ENCODE assay signal across 8 cellular contexts in the genomic region with DNA sequence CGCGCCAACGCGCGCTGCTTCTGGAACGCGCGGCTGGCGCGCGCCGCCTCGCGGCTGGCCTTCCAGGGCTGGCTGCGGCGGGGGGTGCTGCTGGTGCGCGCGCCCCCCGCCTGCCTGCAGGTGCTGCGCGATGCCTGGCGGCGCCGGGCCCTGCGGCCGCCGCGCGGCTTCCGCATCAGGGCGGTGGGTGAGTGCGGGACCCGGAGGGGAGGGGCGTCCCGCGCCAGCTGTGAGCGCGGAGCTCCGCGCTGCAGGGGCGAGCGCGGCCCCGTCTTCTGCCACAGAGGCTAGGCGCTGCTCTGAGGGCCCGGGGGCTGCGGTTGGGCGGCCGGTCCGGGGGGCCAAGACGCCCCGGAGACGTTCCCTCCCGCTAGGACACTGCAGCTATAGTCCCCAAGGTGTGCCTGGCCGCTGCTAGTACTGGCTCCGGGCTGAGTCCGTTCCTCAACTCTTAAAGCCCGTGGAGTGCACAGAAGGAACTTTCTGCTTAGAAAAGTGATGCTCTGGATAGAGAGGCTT. TPM values are rescaled to one million over a fixed set of nuclear protein-coding genes. Genes with fewer than 3 reads are reported as not detected.
A peak's percentile ranks its signal among the peaks of the same experiment; 100 is the strongest.
DNase-seq lines count a peak whose midpoint lies in the region; ATAC-seq and TF ChIP-seq lines count a peak whose summit lies in the region.
"Not testable (repeated sequence)": the region's sequence is repeated elsewhere in the genome, so short reads cannot be mapped to it uniquely, and the experiment has no call there.

No MANE protein-coding gene starts in this region.

- peak overlapping the region in 1 of 7 donors; percentile 12 for H3K27ac Mint-ChIP-seq in CD4-positive, alpha-beta memory T cell
- not testable (repeated sequence) for H3K27ac Mint-ChIP-seq in activated naive CD4-positive, alpha-beta T cell treated with anti-CD3 and anti-CD28 coated beads, Interleukin-2, amount 50 U/mL, for 72 hours; stimulated activated effector memory CD8-positive, alpha-beta T cell treated with anti-CD3 and anti-CD28 coated beads, Interleukin-12 subunit alpha, Interleukin-12 subunit beta, amount 100 ng/mL, for 72 hours

- not testable (repeated sequence) for H3K36me3 Mint-ChIP-seq in CD4-positive, alpha-beta memory T cell; activated naive CD4-positive, alpha-beta T cell treated with anti-CD3 and anti-CD28 coated beads, Interleukin-2, amount 50 U/mL, for 72 hours; stimulated activated effector memory CD8-positive, alpha-beta T cell treated with anti-CD3 and anti-CD28 coated beads, Interleukin-12 subunit alpha, Interleukin-12 subunit beta, amount 100 ng/mL, for 72 hours

- not testable (repeated sequence) for H3K9me3 Mint-ChIP-seq in CD4-positive, alpha-beta memory T cell; activated naive CD4-positive, alpha-beta T cell treated with anti-CD3 and anti-CD28 coated beads, Interleukin-2, amount 50 U/mL, for 72 hours; stimulated activated effector memory CD8-positive, alpha-beta T cell treated with anti-CD3 and anti-CD28 coated beads, Interleukin-12 subunit alpha, Interleukin-12 subunit beta, amount 100 ng/mL, for 72 hours

- not testable (repeated sequence) for H2AFZ ChIP-seq in SK-N-SH (ENCODE audit: low read depth)

- not testable (repeated sequence) for H3K9me3 ChIP-seq in CD4-positive, alpha-beta memory T cell (ENCODE audit: control insufficient read depth in 1 of 2, low read length in 2 of 2); SK-N-SH; mucosa of descending colon

- peaks cover 0 to 16% (median 4%) of the 10 kb centered on the region in 4 donors for H3K4me1 Mint-ChIP-seq in CD4-positive, alpha-beta memory T cell
- not testable (repeated sequence) for H3K4me1 Mint-ChIP-seq in stimulated activated effector memory CD8-positive, alpha-beta T cell treated with anti-CD3 and anti-CD28 coated beads, Interleukin-12 subunit alpha, Interleukin-12 subunit beta, amount 100 ng/mL, for 72 hours

- H3K9ac ChIP-seq in SK-N-SH: not testable (repeated sequence)

- not testable (repeated sequence) for H3K4me3 ChIP-seq in CD4-positive, alpha-beta memory T cell (ENCODE audit: low read length in 2 of 2); mucosa of descending colon
- peak overlapping the region in 1 of 2 experiments; percentile 39; a peak in 2 of 4 replicates for H3K4me3 ChIP-seq in SK-N-SH (ENCODE audit: low read depth in 2 of 2, low read length in 1 of 2)
- H3K4me3 ChIP-seq in fibroblast of the aortic adventitia (ENCODE audit: low read depth, low read length): peak overlapping the region; percentile 33

- peak in 2 of 5 donors; percentile 7 to 8 for DNase-seq in CD4-positive, alpha-beta memory T cell
- peak; percentile 68 for DNase-seq in SK-N-SH
- DNase-seq in activated naive CD4-positive, alpha-beta T cell treated with anti-CD3 and anti-CD28 coated beads, Interleukin-2, amount 50 U/mL, for 72 hours (ENCODE audit: low spot score in 2 of 2): peak in 1 of 2 donors; percentile 7
- not testable (repeated sequence) for DNase-seq in fibroblast of the aortic adventitia (ENCODE audit: low read depth)
- DNase-seq in mucosa of descending colon: peak in 2 of 3 donors; percentile 17 to 48
- DNase-seq in stimulated activated effector memory CD8-positive, alpha-beta T cell treated with anti-CD3 and anti-CD28 coated beads, Interleukin-12 subunit alpha, Interleukin-12 subunit beta, amount 100 ng/mL, for 72 hours (ENCODE audit: low spot score in 2 of 2): peak in 1 of 2 donors; percentile 54

- not testable (repeated sequence) for H3F3A ChIP-seq in SK-N-SH (replicated peaks; ENCODE audit: insufficient read depth)

- H3K27me3 Mint-ChIP-seq in CD4-positive, alpha-beta memory T cell: not testable (repeated sequence)

- not testable (repeated sequence) for H3K4me2 ChIP-seq in SK-N-SH

- intact Hi-C loops in CD4-positive, alpha-beta memory T cell (cut with micrococcal nuclease); mucosa of descending colon (cut with DNase I, micrococcal nuclease): not testable (repeated sequence)

- CTCF ChIA-PET in CD4-positive, alpha-beta memory T cell (lab: Charles Lee; ENCODE audit: partially characterized antibody): interaction anchor here (0.8 kb wide), 1 partner anchor 277 kb away, joined by 3 read pairs; no protein-coding TSS in a partner anchor
- CTCF ChIA-PET in SK-N-SH (lab: Yijun Ruan, JAX): interaction anchor here (1.4 to 2.2 kb wide), 3 partner anchors 14 to 72 kb away, joined by 3 to 14 read pairs (median 3); partner anchors contain the start of gene DDX50

- H3K9me2 ChIP-seq in SK-N-SH: not testable (repeated sequence)

- not testable (repeated sequence) for H3K27me3 ChIP-seq in CD4-positive, alpha-beta memory T cell (ENCODE audit: insufficient read depth, low read length); SK-N-SH (ENCODE audit: insufficient read depth)

- ATAC-seq in GM19463 (IDR thresholded peaks at IDR 0.05; ENCODE audit: unreplicated experiment) (peak; percentile 33), HG03469 (IDR thresholded peaks at IDR 0.05; ENCODE audit: unreplicated experiment) (peak; percentile 36), mucosa of descending colon (peak; percentile 61)
- ATAC-seq in activated naive CD4-positive, alpha-beta T cell treated with anti-CD3 and anti-CD28 coated beads, Interleukin-2, amount 50 U/mL, for 72 hours: peak; percentile 56 to 68
- ATAC-seq in stimulated activated effector memory CD8-positive, alpha-beta T cell treated with anti-CD3 and anti-CD28 coated beads, Interleukin-12 subunit alpha, Interleukin-12 subunit beta, amount 100 ng/mL, for 72 hours: peak; percentile 55

- H3K79me2 ChIP-seq in SK-N-SH (ENCODE audit: insufficient read depth): not testable (repeated sequence)

- not testable (repeated sequence) for TF ChIP-seq RAD21 in SK-N-SH (IDR thresholded peaks at IDR 0.05; ENCODE audit: low read length)

- TF ChIP-seq CTCF in SK-N-SH (IDR thresholded peaks at IDR 0.05); fibroblast of the aortic adventitia (IDR thresholded peaks at IDR 0.05; ENCODE audit: insufficient read depth, low read length); mucosa of descending colon (IDR thresholded peaks at IDR 0.05): not testable (repeated sequence)

- H3K27ac ChIP-seq in CD4-positive, alpha-beta memory T cell (ENCODE audit: low read depth, low read length); SK-N-SH (ENCODE audit: low read depth in 2 of 2, low read length in 1 of 2): not testable (repeated sequence)

- H3K4me3 Mint-ChIP-seq in CD4-positive, alpha-beta memory T cell: peak overlapping the region; percentile 46 to 79 (median 63)
- peak overlapping the region; percentile 51 for H3K4me3 Mint-ChIP-seq in stimulated activated effector memory CD8-positive, alpha-beta T cell treated with anti-CD3 and anti-CD28 coated beads, Interleukin-12 subunit alpha, Interleukin-12 subunit beta, amount 100 ng/mL, for 72 hours

- POLR2A ChIA-PET in CD4-positive, alpha-beta memory T cell (lab: Charles Lee; ENCODE audit: partially characterized antibody): not testable (repeated sequence)
- POLR2A ChIA-PET in SK-N-SH (lab: Yijun Ruan, JAX): interaction anchor here (0.6 kb wide), 1 partner anchor 76 kb away, joined by 3 read pairs; no protein-coding TSS in a partner anchor

- H4K20me1 ChIP-seq in SK-N-SH (ENCODE audit: insufficient read depth): not testable (repeated sequence)

- TF ChIP-seq EP300 in SK-N-SH (IDR thresholded peaks at IDR 0.05; ENCODE audit: borderline replicate concordance in 1 of 2, low read depth in 1 of 2, low read length in 1 of 2): not testable (repeated sequence)

- H3K4me1 ChIP-seq in CD4-positive, alpha-beta memory T cell (ENCODE audit: insufficient read depth, low read length); SK-N-SH (ENCODE audit: control insufficient read depth in 1 of 2, insufficient read depth in 2 of 2, low read depth in 1 of 2, low read length in 1 of 2); mucosa of descending colon (ENCODE audit: low read depth): not testable (repeated sequence)

- 8% methylated on average over 11 of the region's 59 CpGs for WGBS in SK-N-SH (ENCODE audit: low lambda C conversion rate)

- not testable (repeated sequence) for H3K36me3 ChIP-seq in CD4-positive, alpha-beta memory T cell (ENCODE audit: insufficient read depth, low read length); SK-N-SH (replicated peaks in 1 of 2; ENCODE audit: control insufficient read depth in 1 of 2, insufficient read depth in 2 of 2, low read length in 1 of 2); mucosa of descending colon (ENCODE audit: low read depth)

RNA-seq across cellular contexts. Expression of gene STOX1, which starts 0.8 kb away (rescaled TPM):
- under 1 TPM; 0.33 to 0.35 TPM for total RNA-seq in CD4-positive, alpha-beta memory T cell
- polyA plus RNA-seq in CD4-positive, alpha-beta memory T cell: under 1 TPM; 0.17 to 0.21 TPM
- 0.13 and 0.21 TPM in 2 replicates for polyA plus RNA-seq in SK-N-SH (2012; rRNA removed)
- polyA plus RNA-seq in SK-N-SH (2012; cell fraction: cytosol; rRNA removed): 0.30 TPM in 2 replicates
- 0.13 and 0.23 TPM in 2 replicates for polyA plus RNA-seq in SK-N-SH (2012; cell fraction: nucleus; rRNA removed)
- under 1 TPM; 0.25 to 0.84 TPM for total RNA-seq in activated naive CD4-positive, alpha-beta T cell treated with anti-CD3 and anti-CD28 coated beads, Interleukin-2, amount 50 U/mL, for 72 hours
- total RNA-seq in fibroblast of the aortic adventitia (ENCODE audit: low replicate concordance) (0.09 TPM in 1 of 2 replicates, not detected in the other), mucosa of descending colon (1 to 10 TPM; 1.6 to 6.9 (median 2.9) TPM)
